In the genomic region with DNA sequence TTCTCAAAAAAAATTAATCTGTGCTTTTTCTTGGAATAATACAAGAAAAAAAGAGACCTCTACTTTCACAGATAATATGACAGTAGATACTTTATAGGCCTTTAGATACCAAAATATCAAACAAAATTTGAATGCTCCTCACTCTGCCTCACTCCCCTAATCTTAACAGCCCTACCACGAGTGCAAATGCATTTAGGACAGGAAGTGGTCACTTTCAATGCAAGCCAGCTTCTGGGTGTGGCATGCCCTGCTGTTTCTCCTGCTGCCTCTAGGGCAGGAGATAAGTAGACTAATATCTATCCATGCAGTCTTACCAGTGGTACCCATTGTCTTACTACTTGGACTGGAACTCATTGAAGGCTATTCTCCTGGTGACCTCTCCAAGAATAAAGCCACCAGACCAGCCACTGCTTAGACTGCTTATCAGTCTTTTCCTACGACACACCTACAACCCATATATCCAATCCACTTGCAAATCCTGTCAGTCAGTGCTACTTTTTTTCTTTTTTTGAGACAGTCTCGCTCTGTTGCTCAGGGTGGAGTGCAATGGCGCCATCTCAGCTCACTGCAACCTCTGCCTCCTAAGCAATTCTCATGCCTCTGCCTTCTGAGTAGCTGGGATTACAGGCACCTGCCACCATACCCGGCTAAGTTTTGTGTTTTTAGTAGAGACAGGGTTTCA, we compare ENCODE assay signal across 1 cellular context.
TF ChIP-seq lines count a peak whose summit lies in the region.

No MANE protein-coding gene starts in this region.

TF ChIP-seq in K562, 482 proteins besides CTCF, POLR2A, EP300 and RAD21 (continues in another document):
- TF ChIP-seq PHF8 (IDR thresholded peaks at IDR 0.05; ENCODE audit: borderline replicate concordance, low read length): no peak
- no peak for TF ChIP-seq ZNF347 (CRISPR knock-in tag; IDR thresholded peaks at IDR 0.05; ENCODE audit: low read depth)
- TF ChIP-seq, protein P1, sequence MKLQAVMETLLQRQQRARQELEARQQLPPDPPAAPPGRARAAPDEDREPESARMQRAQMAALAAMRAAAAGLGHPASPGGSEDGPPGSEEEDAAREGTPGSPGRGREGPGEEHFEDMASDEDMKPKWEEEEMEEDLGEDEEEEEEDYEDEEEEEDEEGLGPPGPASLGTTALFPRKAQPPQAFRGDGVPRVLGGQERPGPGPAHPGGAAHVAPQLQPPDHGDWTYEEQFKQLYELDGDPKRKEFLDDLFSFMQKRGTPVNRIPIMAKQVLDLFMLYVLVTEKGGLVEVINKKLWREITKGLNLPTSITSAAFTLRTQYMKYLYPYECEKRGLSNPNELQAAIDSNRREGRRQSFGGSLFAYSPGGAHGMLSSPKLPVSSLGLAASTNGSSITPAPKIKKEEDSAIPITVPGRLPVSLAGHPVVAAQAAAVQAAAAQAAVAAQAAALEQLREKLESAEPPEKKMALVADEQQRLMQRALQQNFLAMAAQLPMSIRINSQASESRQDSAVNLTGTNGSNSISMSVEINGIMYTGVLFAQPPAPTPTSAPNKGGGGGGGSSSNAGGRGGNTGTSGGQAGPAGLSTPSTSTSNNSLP (IDR thresholded peaks at IDR 0.05; ENCODE audit: borderline replicate concordance, low read depth, low read length): peak; percentile 62; the same call in 1 of the 2 replicates
- peak; percentile 51; the same call in 1 of the 2 replicates for TF ChIP-seq SMARCA5 (IDR thresholded peaks at IDR 0.05)
- TF ChIP-seq, protein P2, sequence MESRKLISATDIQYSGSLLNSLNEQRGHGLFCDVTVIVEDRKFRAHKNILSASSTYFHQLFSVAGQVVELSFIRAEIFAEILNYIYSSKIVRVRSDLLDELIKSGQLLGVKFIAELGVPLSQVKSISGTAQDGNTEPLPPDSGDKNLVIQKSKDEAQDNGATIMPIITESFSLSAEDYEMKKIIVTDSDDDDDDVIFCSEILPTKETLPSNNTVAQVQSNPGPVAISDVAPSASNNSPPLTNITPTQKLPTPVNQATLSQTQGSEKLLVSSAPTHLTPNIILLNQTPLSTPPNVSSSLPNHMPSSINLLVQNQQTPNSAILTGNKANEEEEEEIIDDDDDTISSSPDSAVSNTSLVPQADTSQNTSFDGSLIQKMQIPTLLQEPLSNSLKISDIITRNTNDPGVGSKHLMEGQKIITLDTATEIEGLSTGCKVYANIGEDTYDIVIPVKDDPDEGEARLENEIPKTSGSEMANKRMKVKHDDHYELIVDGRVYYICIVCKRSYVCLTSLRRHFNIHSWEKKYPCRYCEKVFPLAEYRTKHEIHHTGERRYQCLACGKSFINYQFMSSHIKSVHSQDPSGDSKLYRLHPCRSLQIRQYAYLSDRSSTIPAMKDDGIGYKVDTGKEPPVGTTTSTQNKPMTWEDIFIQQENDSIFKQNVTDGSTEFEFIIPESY (CRISPR knock-in tag; IDR thresholded peaks at IDR 0.05): peak; percentile 45
- TF ChIP-seq E2F3 (CRISPR knock-in tag; IDR thresholded peaks at IDR 0.05): no peak
- TF ChIP-seq CCNT2 (IDR thresholded peaks at IDR 0.05; ENCODE audit: borderline replicate concordance, extremely low read depth, insufficient read length, low read depth, low read length): no peak
- TF ChIP-seq OTX1 (CRISPR knock-in tag; IDR thresholded peaks at IDR 0.05): 0 out of 2 replicates have a peak, but pooled peaks have one; percentile 10
- TF ChIP-seq, protein P3, sequence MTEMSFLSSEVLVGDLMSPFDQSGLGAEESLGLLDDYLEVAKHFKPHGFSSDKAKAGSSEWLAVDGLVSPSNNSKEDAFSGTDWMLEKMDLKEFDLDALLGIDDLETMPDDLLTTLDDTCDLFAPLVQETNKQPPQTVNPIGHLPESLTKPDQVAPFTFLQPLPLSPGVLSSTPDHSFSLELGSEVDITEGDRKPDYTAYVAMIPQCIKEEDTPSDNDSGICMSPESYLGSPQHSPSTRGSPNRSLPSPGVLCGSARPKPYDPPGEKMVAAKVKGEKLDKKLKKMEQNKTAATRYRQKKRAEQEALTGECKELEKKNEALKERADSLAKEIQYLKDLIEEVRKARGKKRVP (CRISPR knock-in tag; IDR thresholded peaks at IDR 0.05): no peak
- TF ChIP-seq, protein P4, sequence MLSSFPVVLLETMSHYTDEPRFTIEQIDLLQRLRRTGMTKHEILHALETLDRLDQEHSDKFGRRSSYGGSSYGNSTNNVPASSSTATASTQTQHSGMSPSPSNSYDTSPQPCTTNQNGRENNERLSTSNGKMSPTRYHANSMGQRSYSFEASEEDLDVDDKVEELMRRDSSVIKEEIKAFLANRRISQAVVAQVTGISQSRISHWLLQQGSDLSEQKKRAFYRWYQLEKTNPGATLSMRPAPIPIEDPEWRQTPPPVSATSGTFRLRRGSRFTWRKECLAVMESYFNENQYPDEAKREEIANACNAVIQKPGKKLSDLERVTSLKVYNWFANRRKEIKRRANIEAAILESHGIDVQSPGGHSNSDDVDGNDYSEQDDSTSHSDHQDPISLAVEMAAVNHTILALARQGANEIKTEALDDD (IDR thresholded peaks at IDR 0.05): peak; percentile 84
- TF ChIP-seq RBM17 (IDR thresholded peaks at IDR 0.05; ENCODE audit: borderline replicate concordance, low read depth, low read length): no peak
- no peak for TF ChIP-seq PCBP2 (IDR thresholded peaks at IDR 0.05; ENCODE audit: low read depth, low read length, poor library complexity, severe bottlenecking)
- no peak for TF ChIP-seq CBFB (CRISPR knock-in tag; IDR thresholded peaks at IDR 0.05)
- TF ChIP-seq SETDB1 (IDR thresholded peaks at IDR 0.05; ENCODE audit: low read length): no peak
- no peak for TF ChIP-seq ZBTB17 (CRISPR knock-in tag; IDR thresholded peaks at IDR 0.05)
- peak in 1 of 2 experiments; percentile 79; a peak in 2 of 4 replicates for TF ChIP-seq RCOR1 (IDR thresholded peaks at IDR 0.05; ENCODE audit: borderline replicate concordance in 1 of 2, low read depth in 2 of 2, low read length in 2 of 2)
- TF ChIP-seq CBFA2T2 (conservative IDR thresholded peaks at IDR 0.05): no peak; the same call in 1 of the 2 replicates
- TF ChIP-seq DNMT1 (IDR thresholded peaks at IDR 0.05): no peak
- no peak for TF ChIP-seq SIX5 (IDR thresholded peaks at IDR 0.05; ENCODE audit: borderline replicate concordance in 1 of 2, insufficient read depth in 1 of 2, low read depth in 1 of 2, low read length in 2 of 2)
- TF ChIP-seq POLR2AphosphoS5 (IDR thresholded peaks at IDR 0.05; ENCODE audit: control insufficient read depth, insufficient read depth, low read depth, low read length): 0 out of 2 replicates have a peak, but pooled peaks have one; percentile 53
- TF ChIP-seq, protein P5, sequence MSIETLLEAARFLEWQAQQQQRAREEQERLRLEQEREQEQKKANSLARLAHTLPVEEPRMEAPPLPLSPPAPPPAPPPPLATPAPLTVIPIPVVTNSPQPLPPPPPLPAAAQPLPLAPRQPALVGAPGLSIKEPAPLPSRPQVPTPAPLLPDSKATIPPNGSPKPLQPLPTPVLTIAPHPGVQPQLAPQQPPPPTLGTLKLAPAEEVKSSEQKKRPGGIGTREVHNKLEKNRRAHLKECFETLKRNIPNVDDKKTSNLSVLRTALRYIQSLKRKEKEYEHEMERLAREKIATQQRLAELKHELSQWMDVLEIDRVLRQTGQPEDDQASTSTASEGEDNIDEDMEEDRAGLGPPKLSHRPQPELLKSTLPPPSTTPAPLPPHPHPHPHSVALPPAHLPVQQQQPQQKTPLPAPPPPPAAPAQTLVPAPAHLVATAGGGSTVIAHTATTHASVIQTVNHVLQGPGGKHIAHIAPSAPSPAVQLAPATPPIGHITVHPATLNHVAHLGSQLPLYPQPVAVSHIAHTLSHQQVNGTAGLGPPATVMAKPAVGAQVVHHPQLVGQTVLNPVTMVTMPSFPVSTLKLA (conservative IDR thresholded peaks at IDR 0.05): peak; percentile 25 to 49; a peak in 2 of 4 replicates
- 0 out of 4 replicates have a peak, but pooled peaks of 1 of the 2 experiments have one; percentile 13 for TF ChIP-seq MCM7 (IDR thresholded peaks at IDR 0.05)
- TF ChIP-seq PHB2 (IDR thresholded peaks at IDR 0.05; ENCODE audit: low read depth): no peak
- TF ChIP-seq, protein P6, sequence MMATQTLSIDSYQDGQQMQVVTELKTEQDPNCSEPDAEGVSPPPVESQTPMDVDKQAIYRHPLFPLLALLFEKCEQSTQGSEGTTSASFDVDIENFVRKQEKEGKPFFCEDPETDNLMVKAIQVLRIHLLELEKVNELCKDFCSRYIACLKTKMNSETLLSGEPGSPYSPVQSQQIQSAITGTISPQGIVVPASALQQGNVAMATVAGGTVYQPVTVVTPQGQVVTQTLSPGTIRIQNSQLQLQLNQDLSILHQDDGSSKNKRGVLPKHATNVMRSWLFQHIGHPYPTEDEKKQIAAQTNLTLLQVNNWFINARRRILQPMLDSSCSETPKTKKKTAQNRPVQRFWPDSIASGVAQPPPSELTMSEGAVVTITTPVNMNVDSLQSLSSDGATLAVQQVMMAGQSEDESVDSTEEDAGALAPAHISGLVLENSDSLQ (IDR thresholded peaks at IDR 0.05): peak; percentile 64
- TF ChIP-seq NR3C1 (CRISPR knock-in tag; IDR thresholded peaks at IDR 0.05): no peak
- peak; percentile 59 for TF ChIP-seq SOX6 (IDR thresholded peaks at IDR 0.05)
- TF ChIP-seq MIER1 (IDR thresholded peaks at IDR 0.05; ENCODE audit: low read depth): 0 out of 2 replicates have a peak, but pooled peaks have one; percentile 32
- peak; percentile 39; the same call in 1 of the 2 replicates for TF ChIP-seq FOXM1 (IDR thresholded peaks at IDR 0.05; ENCODE audit: low read depth)
- TF ChIP-seq FOXM1 (CRISPR knock-in tag; IDR thresholded peaks at IDR 0.05; ENCODE audit: low read depth): no peak
- 0 out of 4 replicates have a peak, but pooled peaks have one; percentile 10 to 14 for TF ChIP-seq TRIM24 (IDR thresholded peaks at IDR 0.05)
- 0 out of 2 replicates have a peak, but pooled peaks have one; percentile 25 for TF ChIP-seq SMC3 (conservative IDR thresholded peaks at IDR 0.05; ENCODE audit: insufficient read depth, low read depth, low read length)
- TF ChIP-seq NELFE (IDR thresholded peaks at IDR 0.05; ENCODE audit: insufficient read depth, insufficient read length): no peak
- no peak for TF ChIP-seq ZNF408 (CRISPR knock-in tag; IDR thresholded peaks at IDR 0.05; ENCODE audit: low read depth)
- TF ChIP-seq TAL1 (IDR thresholded peaks at IDR 0.05): peak; percentile 42; the same call in 1 of the 2 replicates
- 0 out of 2 replicates have a peak, but pooled peaks have one; percentile 21 for TF ChIP-seq SP1 (CRISPR knock-in tag; IDR thresholded peaks at IDR 0.05)
- peak; percentile 36; the same call in 1 of the 2 replicates for TF ChIP-seq EP400 (IDR thresholded peaks at IDR 0.05)
- TF ChIP-seq, protein P7, sequence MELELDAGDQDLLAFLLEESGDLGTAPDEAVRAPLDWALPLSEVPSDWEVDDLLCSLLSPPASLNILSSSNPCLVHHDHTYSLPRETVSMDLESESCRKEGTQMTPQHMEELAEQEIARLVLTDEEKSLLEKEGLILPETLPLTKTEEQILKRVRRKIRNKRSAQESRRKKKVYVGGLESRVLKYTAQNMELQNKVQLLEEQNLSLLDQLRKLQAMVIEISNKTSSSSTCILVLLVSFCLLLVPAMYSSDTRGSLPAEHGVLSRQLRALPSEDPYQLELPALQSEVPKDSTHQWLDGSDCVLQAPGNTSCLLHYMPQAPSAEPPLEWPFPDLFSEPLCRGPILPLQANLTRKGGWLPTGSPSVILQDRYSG (tag; conservative IDR thresholded peaks at IDR 0.05; ENCODE audit: low read depth): no peak
- TF ChIP-seq HNRNPL (IDR thresholded peaks at IDR 0.05; ENCODE audit: low read depth, low read length): 0 out of 2 replicates have a peak, but pooled peaks have one; percentile 33
- 0 out of 2 replicates have a peak, but pooled peaks have one; percentile 48 for TF ChIP-seq HLTF (IDR thresholded peaks at IDR 0.05)
- no peak for TF ChIP-seq ZNF830 (CRISPR knock-in tag; IDR thresholded peaks at IDR 0.05)
- TF ChIP-seq NCOR1 (IDR thresholded peaks at IDR 0.05): peak; percentile 32; the same call in 1 of the 2 replicates
- TF ChIP-seq, protein P8, sequence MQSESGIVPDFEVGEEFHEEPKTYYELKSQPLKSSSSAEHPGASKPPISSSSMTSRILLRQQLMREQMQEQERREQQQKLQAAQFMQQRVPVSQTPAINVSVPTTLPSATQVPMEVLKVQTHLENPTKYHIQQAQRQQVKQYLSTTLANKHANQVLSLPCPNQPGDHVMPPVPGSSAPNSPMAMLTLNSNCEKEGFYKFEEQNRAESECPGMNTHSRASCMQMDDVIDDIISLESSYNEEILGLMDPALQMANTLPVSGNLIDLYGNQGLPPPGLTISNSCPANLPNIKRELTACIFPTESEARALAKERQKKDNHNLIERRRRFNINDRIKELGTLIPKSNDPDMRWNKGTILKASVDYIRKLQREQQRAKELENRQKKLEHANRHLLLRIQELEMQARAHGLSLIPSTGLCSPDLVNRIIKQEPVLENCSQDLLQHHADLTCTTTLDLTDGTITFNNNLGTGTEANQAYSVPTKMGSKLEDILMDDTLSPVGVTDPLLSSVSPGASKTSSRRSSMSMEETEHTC (IDR thresholded peaks at IDR 0.05): peak; percentile 23; the same call in 1 of the 2 replicates
- no peak for TF ChIP-seq ZNF282 (CRISPR knock-in tag; IDR thresholded peaks at IDR 0.05)
- peak; percentile 64 for TF ChIP-seq SMARCA4 (IDR thresholded peaks at IDR 0.05)
- TF ChIP-seq ZNF24 (IDR thresholded peaks at IDR 0.05): no peak
- TF ChIP-seq, protein P9, sequence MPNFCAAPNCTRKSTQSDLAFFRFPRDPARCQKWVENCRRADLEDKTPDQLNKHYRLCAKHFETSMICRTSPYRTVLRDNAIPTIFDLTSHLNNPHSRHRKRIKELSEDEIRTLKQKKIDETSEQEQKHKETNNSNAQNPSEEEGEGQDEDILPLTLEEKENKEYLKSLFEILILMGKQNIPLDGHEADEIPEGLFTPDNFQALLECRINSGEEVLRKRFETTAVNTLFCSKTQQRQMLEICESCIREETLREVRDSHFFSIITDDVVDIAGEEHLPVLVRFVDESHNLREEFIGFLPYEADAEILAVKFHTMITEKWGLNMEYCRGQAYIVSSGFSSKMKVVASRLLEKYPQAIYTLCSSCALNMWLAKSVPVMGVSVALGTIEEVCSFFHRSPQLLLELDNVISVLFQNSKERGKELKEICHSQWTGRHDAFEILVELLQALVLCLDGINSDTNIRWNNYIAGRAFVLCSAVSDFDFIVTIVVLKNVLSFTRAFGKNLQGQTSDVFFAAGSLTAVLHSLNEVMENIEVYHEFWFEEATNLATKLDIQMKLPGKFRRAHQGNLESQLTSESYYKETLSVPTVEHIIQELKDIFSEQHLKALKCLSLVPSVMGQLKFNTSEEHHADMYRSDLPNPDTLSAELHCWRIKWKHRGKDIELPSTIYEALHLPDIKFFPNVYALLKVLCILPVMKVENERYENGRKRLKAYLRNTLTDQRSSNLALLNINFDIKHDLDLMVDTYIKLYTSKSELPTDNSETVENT (CRISPR knock-in tag; IDR thresholded peaks at IDR 0.05): no peak
- TF ChIP-seq, protein P10, sequence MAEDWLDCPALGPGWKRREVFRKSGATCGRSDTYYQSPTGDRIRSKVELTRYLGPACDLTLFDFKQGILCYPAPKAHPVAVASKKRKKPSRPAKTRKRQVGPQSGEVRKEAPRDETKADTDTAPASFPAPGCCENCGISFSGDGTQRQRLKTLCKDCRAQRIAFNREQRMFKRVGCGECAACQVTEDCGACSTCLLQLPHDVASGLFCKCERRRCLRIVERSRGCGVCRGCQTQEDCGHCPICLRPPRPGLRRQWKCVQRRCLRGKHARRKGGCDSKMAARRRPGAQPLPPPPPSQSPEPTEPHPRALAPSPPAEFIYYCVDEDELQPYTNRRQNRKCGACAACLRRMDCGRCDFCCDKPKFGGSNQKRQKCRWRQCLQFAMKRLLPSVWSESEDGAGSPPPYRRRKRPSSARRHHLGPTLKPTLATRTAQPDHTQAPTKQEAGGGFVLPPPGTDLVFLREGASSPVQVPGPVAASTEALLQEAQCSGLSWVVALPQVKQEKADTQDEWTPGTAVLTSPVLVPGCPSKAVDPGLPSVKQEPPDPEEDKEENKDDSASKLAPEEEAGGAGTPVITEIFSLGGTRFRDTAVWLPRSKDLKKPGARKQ (CRISPR knock-in tag; IDR thresholded peaks at IDR 0.05): no peak
- TF ChIP-seq STAT5A (IDR thresholded peaks at IDR 0.05; ENCODE audit: borderline replicate concordance, low read length): no peak
- TF ChIP-seq NCOA2 (IDR thresholded peaks at IDR 0.05; ENCODE audit: partially characterized antibody in 2 of 2): no peak
